ENCODE assay signal across 23 cellular contexts in the genomic region with DNA sequence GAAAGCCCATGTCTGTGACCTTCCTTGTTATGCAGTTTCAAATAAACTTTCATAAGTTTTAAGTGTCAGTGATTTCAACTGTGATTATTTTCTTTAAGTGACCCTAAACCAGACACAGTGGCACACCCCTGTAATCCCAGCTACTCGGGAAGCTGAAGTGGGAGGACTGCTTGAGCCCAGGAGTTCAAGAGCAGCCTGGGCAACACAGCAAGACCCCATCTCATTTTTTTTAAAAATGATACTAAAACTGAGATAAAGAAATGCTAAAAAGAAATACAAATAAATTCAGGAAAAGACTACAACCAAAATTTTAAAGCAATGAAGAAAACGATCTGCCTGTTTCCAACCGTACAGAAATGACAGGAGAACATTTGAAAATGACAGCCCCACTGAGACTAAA.
"Had no signal": no experiment of that assay in that cellular context is flagged by ENCODE, and none has a peak within 500 bp of the region (broad histone marks: within the 10 kb centered on the region; RNA-seq: fewer than 3 reads in every experiment).

No MANE protein-coding gene starts in this region.

- H3K79me2 ChIP-seq: parathyroid adenoma had no signal

- H3K27me3 ChIP-seq: esophagus muscularis mucosa, gastroesophageal sphincter, testis, tibial nerve had no signal

- H3K9ac ChIP-seq: parathyroid adenoma had no signal

- FAIRE-seq: keratinocyte had no signal

- H3K4me1 ChIP-seq: parathyroid adenoma, prostate gland, testis had no signal

- H3K27me3 Mint-ChIP-seq: naive B cell; stimulated activated naive CD8-positive, alpha-beta T cell treated with anti-CD3 and anti-CD28 coated beads, Interleukin-15, Interleukin-2, amounts not matched to agents 100 ng/mL and 50 ng/mL, for 24 hours had no signal

- H3K36me3 ChIP-seq: prostate gland had no signal

- H3K9me3 ChIP-seq: esophagus muscularis mucosa, gastroesophageal sphincter, prostate gland, testis, tibial nerve had no signal

- ATAC-seq: gastroesophageal sphincter, left ventricle myocardium superior, sciatic nerve had no signal

- H2AFZ ChIP-seq: parathyroid adenoma had no signal

- H3K27ac ChIP-seq: epithelial cell of prostate, esophagus muscularis mucosa, gastroesophageal sphincter, parathyroid adenoma, prostate gland, skin epidermis, testis, tibial nerve had no signal

- H3K9me3 Mint-ChIP-seq: immature natural killer cell, naive B cell had no signal

- H3K4me3 Mint-ChIP-seq: immature natural killer cell; naive B cell; nephron; stimulated activated naive CD8-positive, alpha-beta T cell treated with anti-CD3 and anti-CD28 coated beads, Interleukin-15, Interleukin-2, amounts not matched to agents 100 ng/mL and 50 ng/mL, for 24 hours had no signal

- H3K27ac Mint-ChIP-seq: nephron; stimulated activated naive CD8-positive, alpha-beta T cell treated with anti-CD3 and anti-CD28 coated beads, Interleukin-15, Interleukin-2, amounts not matched to agents 100 ng/mL and 50 ng/mL, for 24 hours had no signal

- H3K4me3 ChIP-seq: esophagus muscularis mucosa, gastroesophageal sphincter, lung, prostate gland, skin epidermis, testis, tibial nerve had no signal

- DNase-seq: effector memory CD4-positive, alpha-beta T cell; glutamatergic neuron; immature natural killer cell; left ventricle myocardium superior; mesenchymal stem cell; midbrain; naive B cell; occipital lobe; retina; stimulated activated CD4-positive, alpha-beta T cell treated with anti-CD3 and anti-CD28 coated beads, Interleukin-2, amount 100 ng/mL, for 48 hours; testis had no signal
